In the genomic region with DNA sequence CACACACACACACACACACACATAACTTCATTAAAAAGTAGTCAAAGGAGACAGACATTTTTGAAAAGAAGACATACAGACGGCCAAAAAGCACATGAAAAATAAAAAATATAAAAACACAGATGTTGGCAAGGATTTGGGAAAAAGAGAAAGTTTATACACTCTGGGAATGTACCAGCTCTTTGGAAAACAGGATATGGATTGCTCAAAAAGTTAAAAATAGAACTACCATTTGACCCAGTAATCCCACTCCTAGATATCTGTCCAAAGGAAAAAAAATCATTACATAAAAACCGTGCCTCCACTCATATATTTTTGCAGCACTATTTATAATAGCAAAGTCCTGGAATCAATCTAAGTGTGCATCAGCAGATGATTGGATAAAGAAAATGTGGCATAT, we compare ENCODE assay signal across 23 cellular contexts.
DNase-seq lines count a peak whose midpoint lies in the region; ATAC-seq and TF ChIP-seq lines count a peak whose summit lies in the region.
"Had no signal": no experiment of that assay in that cellular context is flagged by ENCODE, and none has a peak within 500 bp of the region (broad histone marks: within the 10 kb centered on the region; RNA-seq: fewer than 3 reads in every experiment).

No MANE protein-coding gene starts in this region.

- TF ChIP-seq POLR2A in suprapubic skin (IDR thresholded peaks at IDR 0.05): no peak

- peaks cover 33% of the 10 kb centered on the region for H3K4me1 ChIP-seq in adipocyte (ENCODE audit: control insufficient read depth, insufficient read depth, low read length)
- H3K4me1 ChIP-seq in suprapubic skin: no peaks in the 10 kb centered on the region
- H3K4me1 ChIP-seq: BE2C, BLaER1 had no signal

- intact Hi-C loops in sciatic nerve (cut with DNase I): no loop called here

- H3K9me3 ChIP-seq in adipocyte (ENCODE audit: control insufficient read depth, low read length): peaks cover 7% of the 10 kb centered on the region
- H3K9me3 ChIP-seq in suprapubic skin: no peaks in the 10 kb centered on the region
- H3K9me3 ChIP-seq: BE2C had no signal

- TF ChIP-seq EP300 in suprapubic skin (IDR thresholded peaks at IDR 0.05): no peak

- WGBS in suprapubic skin: 51% methylated on average over 2 of the region's 2 CpGs

- DNase-seq in adipocyte (ENCODE audit: low read depth): no peak
- DNase-seq in dermis microvascular lymphatic vessel endothelial cell (ENCODE audit: low read depth in 2 of 2): peak; percentile 13 to 78
- DNase-seq in sciatic nerve (ENCODE audit: low spot score): no peak
- no peak for DNase-seq in suprapubic skin (ENCODE audit: low spot score in 2 of 2)
- DNase-seq in caudate nucleus (lab: John Stamatoyannopoulos, UW): no peak
- DNase-seq in NCI-H146 treated with DMSO at 0.1 percent for 48 hours (lab: John Stamatoyannopoulos, UW; ENCODE audit: unreplicated experiment): no peak
- DNase-seq: 8988T; ACHN; BE2C; C1 segment of cervical spinal cord; CD4-positive, alpha-beta memory T cell; CD4-positive, CD25-positive, alpha-beta regulatory T cell; CD8-positive, alpha-beta memory T cell; COR-L47; DMS 273 treated with DMSO at 0.1 percent for 48 hours; DMS153; DMS53; DMS79; DND-41; EL; GDM1 had no signal

- peak overlapping the region; percentile 63 for H3K9ac ChIP-seq in adipocyte (ENCODE audit: low read length)
- H3K9ac ChIP-seq: BLaER1 had no signal

- H3K27me3 ChIP-seq in adipocyte (replicated peaks; ENCODE audit: control insufficient read depth, insufficient read depth, low read length): no peaks in the 10 kb centered on the region
- H3K27me3 ChIP-seq in suprapubic skin: no peaks in the 10 kb centered on the region
- H3K27me3 ChIP-seq: BE2C, BLaER1 had no signal

- H3K27ac ChIP-seq in suprapubic skin: no peak overlapping the region
- H3K27ac ChIP-seq in caudate nucleus (ENCODE audit: low read depth, low read length): no peak overlapping the region
- H3K27ac ChIP-seq: BLaER1 had no signal

- H3K36me3 ChIP-seq in adipocyte (ENCODE audit: control insufficient read depth, insufficient read depth, low read length, severe bottlenecking) (no peaks in the 10 kb centered on the region), suprapubic skin (no peaks in the 10 kb centered on the region)
- H3K36me3 ChIP-seq: BE2C, BLaER1 had no signal

- ATAC-seq in sciatic nerve: peak; percentile 58
- ATAC-seq: GM12878 had no signal

- TF ChIP-seq CTCF in suprapubic skin (IDR thresholded peaks at IDR 0.05): no peak

- H3K4me3 ChIP-seq in adipocyte (ENCODE audit: low read length) (peak overlapping the region; percentile 63), suprapubic skin (no peak overlapping the region)
- H3K4me3 ChIP-seq: BLaER1, GM12878 had no signal

Comparison
In these comparisons a context has a peak if more than half of its experiments do, and no peak if none do; other contexts are left out.
1. DNase-seq: peak in dermis microvascular lymphatic vessel endothelial cell (2 of 2); none in adipocyte (single experiment), sciatic nerve (single experiment), suprapubic skin (0 of 2), caudate nucleus (0 of 61) and NCI-H146 treated with DMSO at 0.1 percent for 48 hours (single experiment).